9 cellular contexts compared by ENCODE assay signal in genomic region chr15:52010633-52011595, GRCh38. TPM values are rescaled to one million over a fixed set of nuclear protein-coding genes. Genes with fewer than 3 reads are reported as not detected.
DNase-seq lines count a peak whose midpoint lies in the region; ATAC-seq and TF ChIP-seq lines count a peak whose summit lies in the region.
"Had no signal": no experiment of that assay in that cellular context is flagged by ENCODE, and none has a peak within 500 bp of the region (broad histone marks: within the 10 kb centered on the region; RNA-seq: fewer than 3 reads in every experiment).

No MANE protein-coding gene starts in this region.

- CTCF ChIA-PET in T-cell (lab: Charles Lee), result no interaction called here

- DNase-seq in left ventricle myocardium inferior (no peak), Right ventricle myocardium superior (no peak), foreskin keratinocyte (peak; percentile 81 to 90), ureter (ENCODE audit: low spot score) (peak; percentile 54), T-cell (no peak)
- peak; percentile 68 for DNase-seq in T-helper 2 cell treated with Interferon-gamma antibody and Interleukin-4, amounts not matched to agents 5 μg/mL and 100 μg/mL, for 36 hours (ENCODE audit: low spot score)
- no peak for DNase-seq in naive thymus-derived CD8-positive, alpha-beta T cell

- H3K9me3 Mint-ChIP-seq in T-helper 2 cell treated with Interferon-gamma antibody and Interleukin-4, amounts not matched to agents 5 μg/mL and 100 μg/mL, for 36 hours, result no peaks in the 10 kb centered on the region
- H3K9me3 Mint-ChIP-seq in T-cell, result no peaks in the 10 kb centered on the region
- H3K9me3 Mint-ChIP-seq in naive thymus-derived CD8-positive, alpha-beta T cell, result no peaks in the 10 kb centered on the region

- intact Hi-C loops in left ventricle myocardium inferior (cut with micrococcal nuclease) (no loop called here), Right ventricle myocardium superior (cut with DNase I) (no loop called here)

- peak overlapping the region; percentile 55 for H3K27ac Mint-ChIP-seq in T-helper 2 cell treated with Interferon-gamma antibody and Interleukin-4, amounts not matched to agents 5 μg/mL and 100 μg/mL, for 36 hours
- no peak overlapping the region for H3K27ac Mint-ChIP-seq in T-cell
- H3K27ac Mint-ChIP-seq in naive thymus-derived CD8-positive, alpha-beta T cell, result peak overlapping the region in 1 of 10 donors; percentile 61

- ATAC-seq in Right ventricle myocardium superior (ENCODE audit: poor library complexity) (no peak), foreskin keratinocyte (peak; percentile 76), T-cell (replicated peaks in 1 of 4) (no peak), HG03196 (IDR thresholded peaks at IDR 0.05; ENCODE audit: unreplicated experiment) (no peak)
- ATAC-seq in naive thymus-derived CD8-positive, alpha-beta T cell, result no peak
- ATAC-seq: gastroesophageal sphincter had no signal

- POLR2A ChIA-PET in T-cell (lab: Charles Lee), result no interaction called here
- POLR2A ChIA-PET in naive thymus-derived CD8-positive, alpha-beta T cell (lab: Charles Lee), result no interaction called here

- H3K4me3 ChIP-seq in left ventricle myocardium inferior, result no peak overlapping the region
- H3K4me3 ChIP-seq: gastroesophageal sphincter had no signal

- H3K36me3 Mint-ChIP-seq in T-helper 2 cell treated with Interferon-gamma antibody and Interleukin-4, amounts not matched to agents 5 μg/mL and 100 μg/mL, for 36 hours (ENCODE audit: low read depth), result peaks cover 2% of the 10 kb centered on the region
- H3K36me3 Mint-ChIP-seq in T-cell, result no peaks in the 10 kb centered on the region
- H3K36me3 Mint-ChIP-seq in naive thymus-derived CD8-positive, alpha-beta T cell, result no peaks in the 10 kb centered on the region

- H3K27me3 Mint-ChIP-seq in T-helper 2 cell treated with Interferon-gamma antibody and Interleukin-4, amounts not matched to agents 5 μg/mL and 100 μg/mL, for 36 hours (ENCODE audit: low read depth), result no peaks in the 10 kb centered on the region
- no peaks in the 10 kb centered on the region for H3K27me3 Mint-ChIP-seq in T-cell
- H3K27me3 Mint-ChIP-seq in naive thymus-derived CD8-positive, alpha-beta T cell, result no peaks in the 10 kb centered on the region

- peaks cover 66% of the 10 kb centered on the region for H3K4me1 ChIP-seq in left ventricle myocardium inferior
- peaks cover 24% of the 10 kb centered on the region for H3K4me1 ChIP-seq in foreskin keratinocyte

- H3K9me3 ChIP-seq in left ventricle myocardium inferior (replicated peaks), result no peaks in the 10 kb centered on the region
- H3K9me3 ChIP-seq: gastroesophageal sphincter had no signal

- no peak overlapping the region for H3K4me3 Mint-ChIP-seq in T-helper 2 cell treated with Interferon-gamma antibody and Interleukin-4, amounts not matched to agents 5 μg/mL and 100 μg/mL, for 36 hours
- H3K4me3 Mint-ChIP-seq in T-cell, result no peak overlapping the region
- no peak overlapping the region for H3K4me3 Mint-ChIP-seq in naive thymus-derived CD8-positive, alpha-beta T cell

- no peak for TF ChIP-seq CTCF in left ventricle myocardium inferior (IDR thresholded peaks at IDR 0.05; ENCODE audit: borderline replicate concordance)
- no peak for TF ChIP-seq CTCF in foreskin keratinocyte (conservative IDR thresholded peaks at IDR 0.05)

- no peaks in the 10 kb centered on the region for H3K36me3 ChIP-seq in left ventricle myocardium inferior
- H3K36me3 ChIP-seq: gastroesophageal sphincter had no signal

- H3K27me3 ChIP-seq in left ventricle myocardium inferior (ENCODE audit: low read depth) (no peaks in the 10 kb centered on the region), foreskin keratinocyte (no peaks in the 10 kb centered on the region)
- H3K27me3 ChIP-seq: gastroesophageal sphincter had no signal

- H3K4me1 Mint-ChIP-seq in T-helper 2 cell treated with Interferon-gamma antibody and Interleukin-4, amounts not matched to agents 5 μg/mL and 100 μg/mL, for 36 hours (ENCODE audit: low read depth), result peaks cover 62% of the 10 kb centered on the region
- H3K4me1 Mint-ChIP-seq in T-cell, result peaks cover 21 to 34% (median 26%) of the 10 kb centered on the region in 3 donors
- H3K4me1 Mint-ChIP-seq in naive thymus-derived CD8-positive, alpha-beta T cell, result peaks cover 7 to 21% (median 12%) of the 10 kb centered on the region in 4 donors

- H3K27ac ChIP-seq in left ventricle myocardium inferior (replicated peaks) (peak overlapping the region; percentile 61), foreskin keratinocyte (peak overlapping the region; percentile 68)

RNA-seq across cellular contexts. Expression of gene MAPK6, which starts 8.1 kb away (rescaled TPM):
- total RNA-seq in left ventricle myocardium inferior (19.2 TPM), Right ventricle myocardium superior (17.6 TPM), foreskin keratinocyte (76.6 and 78.2 TPM in 2 replicates), ureter (31.9 TPM), T-cell (10 to 100 TPM; 15.1 to 35.1 (median 19.8) TPM)
- polyA plus RNA-seq in foreskin keratinocyte, result 16.6 and 19.8 TPM in 2 replicates
- 10 to 100 TPM; 19.8 to 21.7 TPM for total RNA-seq in naive thymus-derived CD8-positive, alpha-beta T cell
- polyA plus RNA-seq in naive thymus-derived CD8-positive, alpha-beta T cell, result 1 to 10 TPM; 5.3 to 6.3 (median 5.4) TPM

RNA-seq across cellular contexts. Expression of gene LEO1, which starts 39.3 kb away (rescaled TPM):
- total RNA-seq in left ventricle myocardium inferior, result 9.7 TPM
- 7.8 TPM for total RNA-seq in Right ventricle myocardium superior
- total RNA-seq in foreskin keratinocyte, result 33.3 and 38.3 TPM in 2 replicates
- polyA plus RNA-seq in foreskin keratinocyte, result 17.8 and 20.3 TPM in 2 replicates
- total RNA-seq in ureter, result 23.1 TPM
- total RNA-seq in T-cell, result 10 to 100 TPM in 4 of 5 donors, 1 to 10 TPM in 1; 8.6 to 20.2 (median 16.7) TPM
- 10 to 100 TPM; 20.2 to 20.9 TPM for total RNA-seq in naive thymus-derived CD8-positive, alpha-beta T cell
- polyA plus RNA-seq in naive thymus-derived CD8-positive, alpha-beta T cell, result 10 to 100 TPM; 15.0 to 26.5 (median 19.6) TPM

Comparison
In these comparisons a context has a peak if more than half of its experiments do, and no peak if none do; other contexts are left out.
1. DNase-seq: peak in T-helper 2 cell treated with Interferon-gamma antibody and Interleukin-4, amounts not matched to agents 5 μg/mL and 100 μg/mL, for 36 hours (single experiment), foreskin keratinocyte (2 of 2) and ureter (single experiment); none in left ventricle myocardium inferior (single experiment), Right ventricle myocardium superior (single experiment), T-cell (0 of 34) and naive thymus-derived CD8-positive, alpha-beta T cell (0 of 10).